ENCODE assay signal across 18 cellular contexts in the genomic region with DNA sequence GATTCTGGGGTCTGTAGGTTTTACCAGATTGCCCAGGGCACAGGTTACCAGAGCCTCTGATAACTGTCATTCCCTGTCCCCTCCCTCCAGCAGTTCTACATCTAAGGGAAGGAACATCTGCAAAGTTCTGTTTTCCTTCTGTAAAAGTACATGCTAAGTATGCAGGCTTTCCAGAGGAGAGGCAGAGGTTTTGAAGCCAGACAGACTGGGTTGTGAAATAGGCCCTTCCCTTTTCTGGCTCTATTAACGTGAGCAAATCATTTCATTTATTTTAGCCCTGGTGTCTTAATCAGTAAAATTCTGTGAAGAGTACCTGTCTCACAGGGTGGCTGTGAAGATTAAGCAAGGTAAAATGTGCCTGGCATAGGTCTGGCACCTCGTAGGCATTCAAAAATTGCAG.
"Had no signal": no experiment of that assay in that cellular context is flagged by ENCODE, and none has a peak within 500 bp of the region (broad histone marks: within the 10 kb centered on the region; RNA-seq: fewer than 3 reads in every experiment).

No MANE protein-coding gene starts in this region.

- H3K9me3 ChIP-seq: psoas muscle, sigmoid colon, thoracic aorta had no signal

- H3K27ac ChIP-seq: psoas muscle, sigmoid colon, thoracic aorta had no signal

- DNase-seq: activated CD4-positive, alpha-beta memory T cell treated with anti-CD3 and anti-CD28 coated beads for 36 hours; activated effector memory CD4-positive, alpha-beta T cell treated with anti-CD3 and anti-CD28 coated beads, Interleukin-2, amount 50 U/mL, for 16 hours; activated T-cell treated with anti-CD3 and anti-CD28 coated beads, Interleukin-2, amount 50 U/mL, for 4 hours; amygdala; cerebellar nuclear complex; dermis blood vessel endothelial cell; glutamatergic neuron; immature natural killer cell; left cardiac atrium; psoas muscle; sigmoid colon; stimulated activated CD4-positive, alpha-beta T cell treated with anti-CD3 and anti-CD28 coated beads, Interleukin-12 subunit alpha, Interleukin-12 subunit beta, amount 100 ng/mL, for 4 hours; stimulated activated CD4-positive, alpha-beta T cell treated with anti-CD3 and anti-CD28 coated beads, Interleukin-2, amount 100 ng/mL, for 48 hours; stimulated activated naive CD8-positive, alpha-beta T cell treated with anti-CD3 and anti-CD28 coated beads, Interleukin-15, Interleukin-2, amounts not matched to agents 100 U/mL and 50 U/mL, for 24 hours had no signal

- H3K4me1 Mint-ChIP-seq: immature natural killer cell had no signal

- H3K4me3 Mint-ChIP-seq: activated CD4-positive, alpha-beta memory T cell treated with anti-CD3 and anti-CD28 coated beads for 36 hours; activated T-cell treated with anti-CD3 and anti-CD28 coated beads, Interleukin-2, amount 50 U/mL, for 4 hours; brain; immature natural killer cell; natural killer cell treated with Interleukin-12 subunit alpha and Interleukin-12 subunit beta and Interleukin-15 and Interleukin-18, amount 100 ng/mL, for 72 hours had no signal

- H3K9me3 Mint-ChIP-seq: activated CD4-positive, alpha-beta memory T cell treated with anti-CD3 and anti-CD28 coated beads for 36 hours; activated naive CD4-positive, alpha-beta T cell treated with anti-CD3 and anti-CD28 coated beads, Interleukin-2, amount 50 U/mL, for 72 hours; activated T-cell treated with anti-CD3 and anti-CD28 coated beads, Interleukin-2, amount 50 U/mL, for 4 hours; immature natural killer cell; natural killer cell treated with Interleukin-12 subunit alpha and Interleukin-12 subunit beta and Interleukin-15 and Interleukin-18, amount 100 ng/mL, for 72 hours had no signal

- H3K27me3 Mint-ChIP-seq: activated CD4-positive, alpha-beta memory T cell treated with anti-CD3 and anti-CD28 coated beads for 36 hours; natural killer cell treated with Interleukin-12 subunit alpha and Interleukin-12 subunit beta and Interleukin-15 and Interleukin-18, amount 100 ng/mL, for 72 hours had no signal

- H3K4me1 ChIP-seq: psoas muscle, sigmoid colon had no signal

- H3K36me3 ChIP-seq: sigmoid colon, thoracic aorta had no signal

- H3K27ac Mint-ChIP-seq: activated CD4-positive, alpha-beta memory T cell treated with anti-CD3 and anti-CD28 coated beads for 36 hours; natural killer cell treated with Interleukin-12 subunit alpha and Interleukin-12 subunit beta and Interleukin-15 and Interleukin-18, amount 100 ng/mL, for 72 hours had no signal

- H3K4me3 ChIP-seq: psoas muscle, sigmoid colon, thoracic aorta had no signal

- ATAC-seq: activated naive CD4-positive, alpha-beta T cell treated with anti-CD3 and anti-CD28 coated beads, Interleukin-2, amount 50 U/mL, for 72 hours; activated T-cell treated with anti-CD3 and anti-CD28 coated beads, Interleukin-2, amount 50 U/mL, for 4 hours; natural killer cell treated with Interleukin-12 subunit alpha and Interleukin-12 subunit beta and Interleukin-15 and Interleukin-18, amount 100 ng/mL, for 72 hours; psoas muscle; stimulated activated naive CD8-positive, alpha-beta T cell treated with anti-CD3 and anti-CD28 coated beads, Interleukin-15, Interleukin-2, amounts not matched to agents 100 U/mL and 50 U/mL, for 24 hours had no signal

- H3K36me3 Mint-ChIP-seq: activated CD4-positive, alpha-beta memory T cell treated with anti-CD3 and anti-CD28 coated beads for 36 hours; immature natural killer cell; natural killer cell treated with Interleukin-12 subunit alpha and Interleukin-12 subunit beta and Interleukin-15 and Interleukin-18, amount 100 ng/mL, for 72 hours had no signal

- H3K27me3 ChIP-seq: sigmoid colon had no signal
